In the genomic region with DNA sequence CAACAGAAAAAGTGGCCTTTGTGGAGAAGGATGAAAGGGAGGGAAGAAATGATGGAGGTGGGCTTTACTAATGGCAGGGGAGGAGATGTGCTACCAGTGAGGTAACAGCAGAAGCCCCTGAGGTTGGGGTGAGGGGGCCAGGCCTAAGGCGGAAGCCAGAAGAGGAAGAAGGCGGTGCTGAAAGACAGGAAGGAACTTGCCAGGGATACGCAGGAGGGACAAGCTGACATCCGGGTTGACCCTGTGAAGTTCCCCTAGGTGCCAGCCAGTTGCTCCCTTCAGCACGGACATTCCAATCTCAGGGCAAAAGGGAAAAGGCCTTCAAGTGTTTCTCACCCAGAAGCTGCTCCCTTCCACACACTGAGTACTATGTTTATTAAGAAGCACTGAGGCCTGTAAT, we compare ENCODE assay signal across 1 cellular context.
TF ChIP-seq lines count a peak whose summit lies in the region.

No MANE protein-coding gene starts in this region.

TF ChIP-seq in endothelial cell of umbilical vein, 7 proteins besides CTCF, POLR2A, EP300 and RAD21:
- no peak for TF ChIP-seq POLR2AphosphoS5 (IDR thresholded peaks at IDR 0.05; ENCODE audit: insufficient read depth, low read depth, low read length)
- no peak for TF ChIP-seq JUN (IDR thresholded peaks at IDR 0.05; ENCODE audit: borderline replicate concordance, insufficient read depth, insufficient read length, low read depth)
- no peak for TF ChIP-seq GATA2 (IDR thresholded peaks at IDR 0.05; ENCODE audit: insufficient read depth, insufficient read length, low read depth, low read length)
- TF ChIP-seq, protein P1, sequence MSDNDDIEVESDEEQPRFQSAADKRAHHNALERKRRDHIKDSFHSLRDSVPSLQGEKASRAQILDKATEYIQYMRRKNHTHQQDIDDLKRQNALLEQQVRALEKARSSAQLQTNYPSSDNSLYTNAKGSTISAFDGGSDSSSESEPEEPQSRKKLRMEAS (IDR thresholded peaks at IDR 0.05; ENCODE audit: insufficient read depth, insufficient read length) = no peak
- TF ChIP-seq EZH2 (IDR thresholded peaks at IDR 0.05; ENCODE audit: borderline replicate concordance, low read depth, low read length, severe bottlenecking) = no peak
- TF ChIP-seq FOS (IDR thresholded peaks at IDR 0.05; ENCODE audit: borderline replicate concordance, insufficient read depth, low read length) = no peak
- no peak for TF ChIP-seq MYC (IDR thresholded peaks at IDR 0.05; ENCODE audit: low read depth, low read length)
